Comparison of ENCODE assay signal across 8 cellular contexts in genomic region chr7:2403718-2404648, GRCh38. TPM values are rescaled to one million over a fixed set of nuclear protein-coding genes. Genes with fewer than 3 reads are reported as not detected.
DNase-seq lines count a peak whose midpoint lies in the region; ATAC-seq, FAIRE-seq and TF ChIP-seq lines count a peak whose summit lies in the region.

No MANE protein-coding gene starts in this region.

- no peaks in the 10 kb centered on the region for H3K36me3 Mint-ChIP-seq in astrocyte (ENCODE audit: low read depth, unreplicated experiment)

- POLR2A ChIA-PET in PC-9 (lab: Charles Lee; ENCODE audit: unreplicated experiment) = interaction anchor here (0.6 to 0.7 kb wide), 2 partner anchors 24 to 234 kb away, joined by 3 to 4 read pairs; no protein-coding TSS in a partner anchor

- H3K9me3 ChIP-seq in ES-I3 (ENCODE audit: control insufficient read depth, insufficient read depth, low read length) (no peaks in the 10 kb centered on the region), PC-9 (ENCODE audit: insufficient read depth, low read depth) (no peaks in the 10 kb centered on the region), astrocyte (ENCODE audit: insufficient read depth, low read depth, low read length) (no peaks in the 10 kb centered on the region)

- peaks cover 2% of the 10 kb centered on the region; the same call in 1 of the 2 replicates for H4K20me1 ChIP-seq in PC-9 (ENCODE audit: insufficient read depth)
- H4K20me1 ChIP-seq in astrocyte (ENCODE audit: insufficient read depth, low read length) = peaks cover 36% of the 10 kb centered on the region

- TF ChIP-seq CTCF in PC-9 (conservative IDR thresholded peaks at IDR 0.05) (peak; percentile 44; the same call in 1 of the 2 replicates), astrocyte (IDR thresholded peaks at IDR 0.05; ENCODE audit: insufficient read depth, low read depth, low read length) (no peak)

- H3K4me1 ChIP-seq in ES-I3 (ENCODE audit: insufficient read depth, low read length) = peaks cover 10% of the 10 kb centered on the region
- peaks cover 24% of the 10 kb centered on the region for H3K4me1 ChIP-seq in PC-9 (replicated peaks; ENCODE audit: insufficient read depth)
- H3K4me1 ChIP-seq in astrocyte (ENCODE audit: insufficient read depth, low read length) = peaks cover 21% of the 10 kb centered on the region

- intact Hi-C loops in PC-9 (cut with micrococcal nuclease; ENCODE audit: unreplicated experiment) = loop anchor here (2.0 kb wide), 1 partner anchor 47 kb away; no protein-coding TSS in a partner anchor
- intact Hi-C loops in left ventricle myocardium superior (cut with micrococcal nuclease) = no loop called here
- intact Hi-C loops in posterior cingulate gyrus (cut with DNase I) = loop anchor here (2.0 kb wide), 1 partner anchor 49 kb away; the partner anchor contains the start of gene EIF3B

- peak overlapping the region; percentile 91 for H2AFZ ChIP-seq in PC-9
- H2AFZ ChIP-seq in astrocyte (ENCODE audit: low read depth, low read length) = peak overlapping the region; percentile 77

- H3K79me2 ChIP-seq in PC-9 (ENCODE audit: low read depth) = peaks cover 18% of the 10 kb centered on the region
- peaks cover 19% of the 10 kb centered on the region for H3K79me2 ChIP-seq in astrocyte (ENCODE audit: insufficient read depth, low read length)

- peak overlapping the region; percentile 84 for H3K4me2 ChIP-seq in PC-9
- H3K4me2 ChIP-seq in astrocyte (ENCODE audit: low read length) = peak overlapping the region; percentile 86

- H3K4me3 ChIP-seq in PC-9 = peak overlapping the region; percentile 74
- H3K4me3 ChIP-seq in astrocyte (ENCODE audit: insufficient read depth, low read depth, low read length) = peak overlapping the region; percentile 63

- no TSS peak for BruUV-seq in PC-9 (replicated peaks; lab: Mats Ljungman, UMichigan)

- FAIRE-seq in astrocyte (lab: Jason Lieb, UNC) = no peak

- CTCF ChIA-PET in PC-9 (lab: Charles Lee) = interaction anchor here (0.5 to 0.7 kb wide), 2 partner anchors 124 to 256 kb away, joined by 3 to 9 read pairs; no protein-coding TSS in a partner anchor

- H3F3A ChIP-seq in PC-9 (ENCODE audit: insufficient read depth, low read depth) = peaks cover 37% of the 10 kb centered on the region

- H3K36me3 ChIP-seq in ES-I3 (ENCODE audit: insufficient read depth, low read length) (no peaks in the 10 kb centered on the region), PC-9 (ENCODE audit: low read depth) (no peaks in the 10 kb centered on the region), astrocyte (ENCODE audit: insufficient read depth, low read length) (no peaks in the 10 kb centered on the region)

- H3K27ac ChIP-seq in PC-9 (no peak overlapping the region), astrocyte (ENCODE audit: low read depth, low read length) (peak overlapping the region; percentile 47)

- H3K27ac Mint-ChIP-seq in astrocyte (ENCODE audit: unreplicated experiment) = peak overlapping the region; percentile 27

- peak; percentile 15 for ATAC-seq in HG02588 (IDR thresholded peaks at IDR 0.05; ENCODE audit: unreplicated experiment)
- peak; percentile 29 for ATAC-seq in left ventricle myocardium superior
- no peak for ATAC-seq in GM18873 (IDR thresholded peaks at IDR 0.05; ENCODE audit: low FRiP score, unreplicated experiment)

- H3K9me3 Mint-ChIP-seq in astrocyte (ENCODE audit: unreplicated experiment) = no peaks in the 10 kb centered on the region

- H3K4me1 Mint-ChIP-seq in astrocyte (ENCODE audit: low read depth, unreplicated experiment) = peaks cover 30% of the 10 kb centered on the region

- DNase-seq in PC-9 (peak in 1 of 2 experiments; percentile 57), astrocyte (ENCODE audit: low read depth) (no peak), left ventricle myocardium superior (peak; percentile 59), posterior cingulate gyrus (peak; percentile 22 to 91 (median 44)), T1000 (lab: John Stamatoyannopoulos, UW) (no peak)

- no peaks in the 10 kb centered on the region for H3K9me2 ChIP-seq in PC-9 (ENCODE audit: insufficient read depth)

- H3K27me3 Mint-ChIP-seq in astrocyte (ENCODE audit: low read depth, unreplicated experiment) = no peaks in the 10 kb centered on the region

- H3K4me3 Mint-ChIP-seq in astrocyte (ENCODE audit: unreplicated experiment) = peak overlapping the region; percentile 84

- H3K9ac ChIP-seq in ES-I3 (ENCODE audit: low read depth, low read length) (peak overlapping the region; percentile 92), astrocyte (ENCODE audit: low read length) (peak overlapping the region; percentile 87)

- H3K27me3 ChIP-seq in PC-9 (ENCODE audit: insufficient read depth, low read depth) (no peaks in the 10 kb centered on the region), astrocyte (ENCODE audit: insufficient read depth, low read length) (no peaks in the 10 kb centered on the region)

RNA-seq across cellular contexts. Expression of gene CHST12, which starts 0.6 kb away (rescaled TPM):
- total RNA-seq in PC-9 (2021) (25.9 and 41.1 TPM in 2 replicates), astrocyte (18.5 and 22.0 TPM in 2 replicates), left ventricle myocardium superior (15.1 TPM)

RNA-seq across cellular contexts. Expression of gene EIF3B, which starts 49.4 kb away (rescaled TPM):
- total RNA-seq in PC-9 (2021) (299 and 302 TPM in 2 replicates), astrocyte (198 and 213 TPM in 2 replicates), left ventricle myocardium superior (79.0 TPM)

Comparison
In these comparisons a context has a peak if more than half of its experiments do, and no peak if none do; other contexts are left out.
1. DNase-seq: peak in left ventricle myocardium superior (single experiment) and posterior cingulate gyrus (10 of 10); none in astrocyte (single experiment) and T1000 (single experiment).